In genomic region chr4:16034010-16034829, GRCh38 we compare ENCODE assay signal across 16 cellular contexts. TPM values are rescaled to one million over a fixed set of nuclear protein-coding genes. Genes with fewer than 3 reads are reported as not detected.
DNase-seq lines count a peak whose midpoint lies in the region; ATAC-seq and TF ChIP-seq lines count a peak whose summit lies in the region.
"Had no signal": no experiment of that assay in that cellular context is flagged by ENCODE, and none has a peak within 500 bp of the region (broad histone marks: within the 10 kb centered on the region; RNA-seq: fewer than 3 reads in every experiment).

No MANE protein-coding gene starts in this region.

- DNase-seq in heart left ventricle (no peak), cardiac septum (ENCODE audit: low spot score) (no peak), cardiac fibroblast (ENCODE audit: low read depth in 2 of 2) (peak; percentile 11 to 39), left lobe of liver (ENCODE audit: low spot score) (no peak), NCI-H2107 (lab: John Stamatoyannopoulos, UW) (no peak), medulla oblongata (ENCODE audit: extremely low spot score) (no peak), type B pancreatic cell (ENCODE audit: extremely low spot score, unreplicated experiment) (no peak)
- DNase-seq: activated naive CD4-positive, alpha-beta T cell treated with Interleukin-2 at 50 U/mL for 16 hours; cerebellar nuclear complex; DMS153; immature natural killer cell; natural killer cell; NCI-H187 treated with DMSO at 0.1 percent for 48 hours; NCI-H774; small intestine had no signal

- H3K4me3 ChIP-seq in heart left ventricle (no peak overlapping the region), cardiac fibroblast (replicated peaks in 1 of 2; ENCODE audit: low read depth in 2 of 2, low read length in 2 of 2) (no peak overlapping the region)

- peaks cover 0 to 25% (median 6%) of the 10 kb centered on the region in 12 donors for H3K4me1 ChIP-seq in heart left ventricle

- intact Hi-C loops in heart left ventricle (cut with DNase I) = loop anchor here in 1 of 10 donors (10.0 kb wide), 1 partner anchor 131 kb away; no protein-coding TSS in a partner anchor
- intact Hi-C loops in cardiac septum (cut with DNase I) = no loop called here

- H3K36me3 Mint-ChIP-seq in type B pancreatic cell = peaks cover 4% of the 10 kb centered on the region
- H3K36me3 Mint-ChIP-seq: immature natural killer cell, natural killer cell had no signal

- H3K9me3 Mint-ChIP-seq in type B pancreatic cell = no peaks in the 10 kb centered on the region
- H3K9me3 Mint-ChIP-seq: immature natural killer cell, natural killer cell had no signal

- H3K27me3 ChIP-seq in heart left ventricle = no peaks in the 10 kb centered on the region

- TF ChIP-seq CTCF in heart left ventricle (IDR thresholded peaks at IDR 0.05) (no peak), cardiac fibroblast (IDR thresholded peaks at IDR 0.05; ENCODE audit: low read depth, low read length) (no peak), type B pancreatic cell (conservative IDR thresholded peaks at IDR 0.05) (no peak)

- 48 to 54% (median 51%) methylated on average over 11 of the region's 11 CpGs for WGBS in heart left ventricle, 4 donors

- H3K9me3 ChIP-seq in heart left ventricle = no peaks in the 10 kb centered on the region

- no peaks in the 10 kb centered on the region for H3K27me3 Mint-ChIP-seq in type B pancreatic cell

- no peak overlapping the region for H3K4me3 Mint-ChIP-seq in type B pancreatic cell
- H3K4me3 Mint-ChIP-seq: immature natural killer cell, natural killer cell had no signal

- peak overlapping the region in 4 of 12 donors; percentile 6 to 66 (median 26) for H3K27ac ChIP-seq in heart left ventricle

- peak in 3 of 4 donors; percentile 47 to 57 (median 52) for ATAC-seq in heart left ventricle
- ATAC-seq in left lobe of liver = peak; percentile 60
- no peak for ATAC-seq in GM21447 (IDR thresholded peaks at IDR 0.05; ENCODE audit: unreplicated experiment)
- ATAC-seq: natural killer cell had no signal

- no peak for TF ChIP-seq POLR2A in heart left ventricle (IDR thresholded peaks at IDR 0.05)

- no peak overlapping the region for H3K27ac Mint-ChIP-seq in type B pancreatic cell
- H3K27ac Mint-ChIP-seq: immature natural killer cell, natural killer cell had no signal

- no peaks in the 10 kb centered on the region for H3K36me3 ChIP-seq in heart left ventricle

- H3K4me1 Mint-ChIP-seq in type B pancreatic cell (ENCODE audit: unreplicated experiment) = peaks cover 13% of the 10 kb centered on the region
- H3K4me1 Mint-ChIP-seq: immature natural killer cell, natural killer cell had no signal

RNA-seq across cellular contexts. Expression of gene PROM1, which starts 49.6 kb away (rescaled TPM):
- total RNA-seq in heart left ventricle = 10 to 100 TPM in 3 of 9 donors, 1 to 10 TPM in 6; 2.7 to 30.5 (median 6.1) TPM
- polyA plus RNA-seq in heart left ventricle = 1 to 10 TPM; 1.5 to 1.9 TPM
- total RNA-seq in cardiac septum = 12.6 TPM
- total RNA-seq in left lobe of liver = 1.3 TPM
- total RNA-seq in type B pancreatic cell (ENCODE audit: low replicate concordance) = 12.9 and 30.3 TPM in 2 replicates
- total RNA-seq: natural killer cell had no signal

Comparison
In these comparisons a context has a peak if more than half of its experiments do, and no peak if none do; other contexts are left out.
1. DNase-seq: peak in cardiac fibroblast (2 of 2); none in heart left ventricle (0 of 5), cardiac septum (single experiment), left lobe of liver (single experiment), NCI-H2107 (single experiment), medulla oblongata (single experiment) and type B pancreatic cell (single experiment).